Comparison of ENCODE assay signal across 17 cellular contexts in the genomic region with DNA sequence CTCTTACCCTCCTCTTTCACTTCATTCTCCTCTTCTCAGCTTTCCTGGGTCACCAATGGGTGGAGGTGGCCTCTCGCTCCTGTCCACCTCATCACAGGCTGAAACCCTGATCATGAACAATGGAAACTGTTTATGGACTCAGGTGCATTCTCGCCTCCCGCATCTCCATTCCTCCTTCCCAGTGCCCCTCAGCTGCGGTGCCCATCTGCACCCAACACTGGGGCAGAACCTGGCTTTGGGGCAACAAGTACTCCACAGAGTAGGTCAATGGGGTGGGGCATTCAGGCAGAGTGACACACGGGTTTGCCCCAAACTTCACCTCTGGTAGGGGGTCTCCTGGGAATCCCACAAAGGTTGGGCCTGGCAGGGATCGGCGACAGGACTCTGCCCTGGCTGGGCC.
DNase-seq lines count a peak whose midpoint lies in the region; ATAC-seq and TF ChIP-seq lines count a peak whose summit lies in the region.
"Had no signal": no experiment of that assay in that cellular context is flagged by ENCODE, and none has a peak within 500 bp of the region (broad histone marks: within the 10 kb centered on the region; RNA-seq: fewer than 3 reads in every experiment).

No MANE protein-coding gene starts in this region.

- no CpG with 5 or more reads among the region's 7 CpGs for WGBS in neuronal stem cell (ENCODE audit: extremely low coverage in 2 of 2, insufficient read length in 2 of 2, insufficient replicate concordance in 1 of 2), 2 donors

- H2BK12ac ChIP-seq in neuronal stem cell (ENCODE audit: low read length), result no peak overlapping the region

- no peak overlapping the region for H3K23ac ChIP-seq in neuronal stem cell (ENCODE audit: low read depth, low read length, poor library complexity)

- H3K4me3 Mint-ChIP-seq in Calu3 (ENCODE audit: low read depth, unreplicated experiment), result no peak overlapping the region
- H3K4me3 Mint-ChIP-seq in stimulated activated effector memory CD8-positive, alpha-beta T cell treated with anti-CD3 and anti-CD28 coated beads, Interleukin-12 subunit alpha, Interleukin-12 subunit beta, amount 100 ng/mL, for 72 hours, result no peak overlapping the region
- no peak overlapping the region for H3K4me3 Mint-ChIP-seq in CD8-positive, alpha-beta memory T cell

- H3K4me1 Mint-ChIP-seq in Calu3 (ENCODE audit: low read depth, unreplicated experiment), result peaks cover 50% of the 10 kb centered on the region
- no peaks in the 10 kb centered on the region for H3K4me1 Mint-ChIP-seq in stimulated activated effector memory CD8-positive, alpha-beta T cell treated with anti-CD3 and anti-CD28 coated beads, Interleukin-12 subunit alpha, Interleukin-12 subunit beta, amount 100 ng/mL, for 72 hours
- peaks cover 0 to 5% (median 0%) of the 10 kb centered on the region in 3 donors for H3K4me1 Mint-ChIP-seq in CD8-positive, alpha-beta memory T cell

- H2BK15ac ChIP-seq in neuronal stem cell (ENCODE audit: low read length), result no peak overlapping the region

- no peak overlapping the region for H2BK120ac ChIP-seq in neuronal stem cell (ENCODE audit: low read depth, low read length)

- H3K27ac ChIP-seq in RWPE2 (ENCODE audit: poor library complexity, severe bottlenecking), result peak overlapping the region; percentile 24
- peak overlapping the region in 37 of 59 donors; percentile 10 to 92 (median 60) for H3K27ac ChIP-seq in dorsolateral prefrontal cortex
- no peak overlapping the region for H3K27ac ChIP-seq in neuronal stem cell (replicated peaks; ENCODE audit: low read length)
- H3K27ac ChIP-seq in CD8-positive, alpha-beta memory T cell (ENCODE audit: low read depth, low read length), result no peak overlapping the region
- H3K27ac ChIP-seq in left ventricle myocardium inferior (replicated peaks), result no peak overlapping the region
- H3K27ac ChIP-seq: SJCRH30 had no signal

- CTCF ChIA-PET in Calu3 (lab: Charles Lee), result no interaction called here
- CTCF ChIA-PET in CD8-positive, alpha-beta memory T cell (lab: Charles Lee), result no interaction called here

- no peak overlapping the region for H2AK5ac ChIP-seq in neuronal stem cell (ENCODE audit: low read depth, low read length)

- ATAC-seq in RWPE2 (ENCODE audit: low read depth), result no peak
- ATAC-seq in stimulated activated effector memory CD8-positive, alpha-beta T cell treated with anti-CD3 and anti-CD28 coated beads, Interleukin-12 subunit alpha, Interleukin-12 subunit beta, amount 100 ng/mL, for 72 hours, result no peak
- ATAC-seq: A549 had no signal

- H3K18ac ChIP-seq in neuronal stem cell (ENCODE audit: low read length), result no peak overlapping the region

- peak overlapping the region; percentile 48 for H4K8ac ChIP-seq in neuronal stem cell (ENCODE audit: low read depth, low read length)

- H3K36me3 ChIP-seq in RWPE2 (ENCODE audit: low read depth), result no peaks in the 10 kb centered on the region
- no peaks in the 10 kb centered on the region for H3K36me3 ChIP-seq in neuronal stem cell (replicated peaks in 1 of 2; ENCODE audit: control insufficient read depth in 2 of 2, insufficient read depth in 2 of 2, low read length in 2 of 2)
- no peaks in the 10 kb centered on the region for H3K36me3 ChIP-seq in CD8-positive, alpha-beta memory T cell (ENCODE audit: insufficient read depth, low read length)
- H3K36me3 ChIP-seq in left ventricle myocardium inferior, result no peaks in the 10 kb centered on the region
- H3K36me3 ChIP-seq: SJCRH30 had no signal

- DNase-seq in Calu3 (no peak), RWPE2 (ENCODE audit: low spot score) (no peak), dorsolateral prefrontal cortex (no peak), neuronal stem cell (ENCODE audit: low spot score) (no peak), left ventricle myocardium inferior (no peak)
- DNase-seq in stimulated activated effector memory CD8-positive, alpha-beta T cell treated with anti-CD3 and anti-CD28 coated beads, Interleukin-12 subunit alpha, Interleukin-12 subunit beta, amount 100 ng/mL, for 72 hours (ENCODE audit: low spot score in 2 of 2), result no peak
- no peak for DNase-seq in CD8-positive, alpha-beta memory T cell
- DNase-seq: C1 segment of cervical spinal cord; NCI-H1105 treated with DMSO at 0.1 percent for 48 hours; NCI-H1694 treated with DMSO at 0.1 percent for 48 hours; NCI-H2107; NCI-H345; NCI-H526 treated with DMSO at 0.1 percent for 48 hours; NK-92 treated with Interleukin-12 subunit alpha and Interleukin-12 subunit beta, amount 100 ng/mL, for 24 hours; SJCRH30 had no signal

- no peak overlapping the region for H4K91ac ChIP-seq in neuronal stem cell (ENCODE audit: low read depth, low read length, poor library complexity)

- H3K9me3 Mint-ChIP-seq in Calu3 (ENCODE audit: low read depth, unreplicated experiment), result peaks cover 3% of the 10 kb centered on the region
- no peaks in the 10 kb centered on the region for H3K9me3 Mint-ChIP-seq in stimulated activated effector memory CD8-positive, alpha-beta T cell treated with anti-CD3 and anti-CD28 coated beads, Interleukin-12 subunit alpha, Interleukin-12 subunit beta, amount 100 ng/mL, for 72 hours
- H3K9me3 Mint-ChIP-seq in CD8-positive, alpha-beta memory T cell, result no peaks in the 10 kb centered on the region
- H3K9me3 Mint-ChIP-seq: IgD-negative memory B cell had no signal

- no peak overlapping the region for H2AFZ ChIP-seq in neuronal stem cell (ENCODE audit: low read length)

- H2BK5ac ChIP-seq in neuronal stem cell (ENCODE audit: low read length), result no peak overlapping the region

- H3K4me2 ChIP-seq in neuronal stem cell (ENCODE audit: insufficient read depth, low read length, poor library complexity, severe bottlenecking), result no peak overlapping the region
- H3K4me2 ChIP-seq: A549 had no signal

- TF ChIP-seq CTCF in Calu3 (IDR thresholded peaks at IDR 0.05; ENCODE audit: unreplicated experiment) (no peak), RWPE2 (IDR thresholded peaks at IDR 0.05; ENCODE audit: poor library complexity, severe bottlenecking) (no peak), dorsolateral prefrontal cortex (IDR thresholded peaks at IDR 0.05 in 54 of 56, conservative IDR thresholded peaks at IDR 0.05 in 2 of 56; ENCODE audit: low read depth in 1 of 56, partially characterized antibody in 56 of 56) (no peak), left ventricle myocardium inferior (IDR thresholded peaks at IDR 0.05; ENCODE audit: borderline replicate concordance) (no peak)

- H3K9me3 ChIP-seq in RWPE2 (ENCODE audit: severe bottlenecking) (no peaks in the 10 kb centered on the region), neuronal stem cell (replicated peaks in 1 of 2; ENCODE audit: control insufficient read depth in 2 of 2, insufficient read depth in 1 of 2, low read depth in 1 of 2, low read length in 2 of 2) (peaks cover 0 to 4% of the 10 kb centered on the region in 2 donors), left ventricle myocardium inferior (replicated peaks) (no peaks in the 10 kb centered on the region)
- no peaks in the 10 kb centered on the region for H3K9me3 ChIP-seq in CD8-positive, alpha-beta memory T cell (ENCODE audit: low read length)
- H3K9me3 ChIP-seq: A549, SJCRH30 had no signal

- H3K27me3 Mint-ChIP-seq in Calu3 (ENCODE audit: unreplicated experiment), result no peaks in the 10 kb centered on the region
- peaks cover 10 to 37% of the 10 kb centered on the region in 2 donors for H3K27me3 Mint-ChIP-seq in CD8-positive, alpha-beta memory T cell

- intact Hi-C loops in Calu3 (cut with micrococcal nuclease; ENCODE audit: unreplicated experiment) (no loop called here), dorsolateral prefrontal cortex (cut with DNase I) (no loop called here), left ventricle myocardium inferior (cut with micrococcal nuclease) (no loop called here)

- peaks cover 11% of the 10 kb centered on the region for H3K36me3 Mint-ChIP-seq in Calu3 (ENCODE audit: insufficient read depth, unreplicated experiment)
- no peaks in the 10 kb centered on the region for H3K36me3 Mint-ChIP-seq in stimulated activated effector memory CD8-positive, alpha-beta T cell treated with anti-CD3 and anti-CD28 coated beads, Interleukin-12 subunit alpha, Interleukin-12 subunit beta, amount 100 ng/mL, for 72 hours
- H3K36me3 Mint-ChIP-seq in CD8-positive, alpha-beta memory T cell, result no peaks in the 10 kb centered on the region
- H3K36me3 Mint-ChIP-seq: IgD-negative memory B cell had no signal

- H3K4me3 ChIP-seq in RWPE2 (ENCODE audit: severe bottlenecking), result no peak overlapping the region
- no peak overlapping the region for H3K4me3 ChIP-seq in dorsolateral prefrontal cortex
- no peak overlapping the region for H3K4me3 ChIP-seq in neuronal stem cell (ENCODE audit: low read length in 2 of 2)
- H3K4me3 ChIP-seq in CD8-positive, alpha-beta memory T cell (ENCODE audit: low read length), result no peak overlapping the region
- no peak overlapping the region for H3K4me3 ChIP-seq in left ventricle myocardium inferior
- H3K4me3 ChIP-seq: A549, SJCRH30 had no signal

- no peak overlapping the region for H3K9ac ChIP-seq in neuronal stem cell (ENCODE audit: low read depth, low read length, poor library complexity)

- H3K14ac ChIP-seq in neuronal stem cell (ENCODE audit: low read length), result no peak overlapping the region

- no peak overlapping the region for H3K4ac ChIP-seq in neuronal stem cell (ENCODE audit: low read length)

- POLR2A ChIA-PET in CD8-positive, alpha-beta memory T cell (lab: Charles Lee), result no interaction called here

- peak overlapping the region; percentile 92 for H3K27ac Mint-ChIP-seq in Calu3 (ENCODE audit: unreplicated experiment)
- H3K27ac Mint-ChIP-seq in stimulated activated effector memory CD8-positive, alpha-beta T cell treated with anti-CD3 and anti-CD28 coated beads, Interleukin-12 subunit alpha, Interleukin-12 subunit beta, amount 100 ng/mL, for 72 hours, result no peak overlapping the region
- H3K27ac Mint-ChIP-seq in CD8-positive, alpha-beta memory T cell, result peak overlapping the region in 1 of 8 donors; percentile 79
- H3K27ac Mint-ChIP-seq: IgD-negative memory B cell had no signal

- no TSS peak for BruUV-seq in Calu3 (replicated peaks; lab: Mats Ljungman, UMichigan)

- H3K4me1 ChIP-seq in RWPE2 (ENCODE audit: insufficient read depth, poor library complexity, severe bottlenecking) (peaks cover 13% of the 10 kb centered on the region), neuronal stem cell (ENCODE audit: control insufficient read depth in 2 of 2, insufficient read depth in 1 of 2, low read depth in 1 of 2, low read length in 2 of 2) (peaks cover 2% of the 10 kb centered on the region in 2 donors), left ventricle myocardium inferior (no peaks in the 10 kb centered on the region)
- no peaks in the 10 kb centered on the region for H3K4me1 ChIP-seq in CD8-positive, alpha-beta memory T cell (ENCODE audit: insufficient read depth, low read length)
- H3K4me1 ChIP-seq: SJCRH30 had no signal

- no peaks in the 10 kb centered on the region for H3K79me1 ChIP-seq in neuronal stem cell (ENCODE audit: low read depth, low read length)

- H3K27me3 ChIP-seq in RWPE2 (ENCODE audit: insufficient read depth, poor library complexity, severe bottlenecking) (no peaks in the 10 kb centered on the region), dorsolateral prefrontal cortex (no peaks in the 10 kb centered on the region), neuronal stem cell (ENCODE audit: control insufficient read depth in 3 of 3, insufficient read depth in 3 of 3, low read depth in 1 of 3, low read length in 3 of 3) (peaks cover 0 to 21% (median 0%) of the 10 kb centered on the region in 3 experiments), left ventricle myocardium inferior (ENCODE audit: low read depth) (peaks cover 8% of the 10 kb centered on the region)
- no peaks in the 10 kb centered on the region for H3K27me3 ChIP-seq in CD8-positive, alpha-beta memory T cell (ENCODE audit: insufficient read depth, low read length, poor library complexity, severe bottlenecking)
- H3K27me3 ChIP-seq: SJCRH30 had no signal

Comparison
In these comparisons a context has a peak if more than half of its experiments do, and no peak if none do; other contexts are left out.
1. H3K27ac ChIP-seq: peak in RWPE2 (single experiment) and dorsolateral prefrontal cortex (37 of 59); none in neuronal stem cell (single experiment), CD8-positive, alpha-beta memory T cell (single experiment) and left ventricle myocardium inferior (single experiment).